ENCODE assay signal across 21 cellular contexts in the genomic region with DNA sequence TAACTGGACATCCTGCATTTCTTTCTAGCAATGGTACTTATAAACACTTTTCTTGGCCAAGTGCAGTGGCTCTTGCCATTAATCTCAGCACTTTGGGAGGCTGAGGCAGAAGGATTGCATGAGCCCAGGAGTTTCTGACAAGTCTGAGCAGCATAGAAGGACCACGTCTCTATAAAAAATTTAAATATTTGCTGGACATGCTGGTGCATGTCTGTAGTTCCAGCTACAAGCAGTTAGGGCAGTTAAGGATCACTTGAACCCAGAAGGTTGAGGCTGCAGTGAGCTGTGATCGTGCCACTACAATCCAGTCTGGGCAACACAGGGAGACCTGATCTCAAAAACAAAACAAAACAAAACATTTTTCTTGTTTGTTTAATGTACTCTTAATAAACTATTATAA.
"Had no signal": no experiment of that assay in that cellular context is flagged by ENCODE, and none has a peak within 500 bp of the region (broad histone marks: within the 10 kb centered on the region; RNA-seq: fewer than 3 reads in every experiment).

No MANE protein-coding gene starts in this region.

- H3K4me1 ChIP-seq: gastroesophageal sphincter, left ventricle myocardium inferior, lower lobe of right lung, psoas muscle, right lobe of liver, testis, tibial nerve had no signal

- DNase-seq: cortex of kidney; dorsolateral prefrontal cortex; effector CD8-positive, alpha-beta T cell; glutamatergic neuron; immature natural killer cell; left ventricle myocardium inferior; lower lobe of right lung; naive thymus-derived CD4-positive, alpha-beta T cell; psoas muscle; retina; right lobe of liver; stimulated activated CD4-positive, alpha-beta T cell treated with anti-CD3 and anti-CD28 coated beads, Interleukin-4, amount 100 ng/mL, for 1 hour; stimulated activated CD8-positive, alpha-beta memory T cell treated with anti-CD3 and anti-CD28 coated beads, Interleukin-4, amount 100 ng/mL, for 48 hours; testis had no signal

- H3K9me3 ChIP-seq: esophagus muscularis mucosa, gastroesophageal sphincter, left ventricle myocardium inferior, lower lobe of right lung, neutrophil, psoas muscle, right lobe of liver, testis, tibial nerve had no signal

- H3K36me3 Mint-ChIP-seq: immature natural killer cell; naive thymus-derived CD4-positive, alpha-beta T cell; stimulated activated memory B cell treated with anti-CD40 and anti-IgM and Interleukin-4, amounts not matched to agents 10 μg/mL and 1 μg/mL and 100 μg/mL, for 72 hours had no signal

- H3K27ac Mint-ChIP-seq: immature natural killer cell; naive thymus-derived CD4-positive, alpha-beta T cell; stimulated activated memory B cell treated with anti-CD40 and anti-IgM and Interleukin-4, amounts not matched to agents 10 μg/mL and 1 μg/mL and 100 μg/mL, for 72 hours; stimulated activated naive CD8-positive, alpha-beta T cell treated with anti-CD3 and anti-CD28 coated beads, Interleukin-15, Interleukin-2, amounts not matched to agents 100 ng/mL and 50 ng/mL, for 24 hours had no signal

- H3K4me1 Mint-ChIP-seq: immature natural killer cell; stimulated activated memory B cell treated with anti-CD40 and anti-IgM and Interleukin-4, amounts not matched to agents 10 μg/mL and 1 μg/mL and 100 μg/mL, for 72 hours had no signal

- H3K9me3 Mint-ChIP-seq: stimulated activated memory B cell treated with anti-CD40 and anti-IgM and Interleukin-4, amounts not matched to agents 10 μg/mL and 1 μg/mL and 100 μg/mL, for 72 hours; stimulated activated naive CD8-positive, alpha-beta T cell treated with anti-CD3 and anti-CD28 coated beads, Interleukin-15, Interleukin-2, amounts not matched to agents 100 ng/mL and 50 ng/mL, for 24 hours had no signal

- H3K4me3 ChIP-seq: dorsolateral prefrontal cortex, esophagus muscularis mucosa, gastroesophageal sphincter, left ventricle myocardium inferior, lower lobe of right lung, psoas muscle, right lobe of liver, testis, tibial nerve had no signal

- ATAC-seq: gastroesophageal sphincter; lower lobe of right lung; naive thymus-derived CD4-positive, alpha-beta T cell; psoas muscle; right lobe of liver; stimulated activated memory B cell treated with anti-CD40 and anti-IgM and Interleukin-4, amounts not matched to agents 10 μg/mL and 1 μg/mL and 100 μg/mL, for 72 hours had no signal

- FAIRE-seq: keratinocyte had no signal

- H3K4me3 Mint-ChIP-seq: immature natural killer cell; naive thymus-derived CD4-positive, alpha-beta T cell; stimulated activated memory B cell treated with anti-CD40 and anti-IgM and Interleukin-4, amounts not matched to agents 10 μg/mL and 1 μg/mL and 100 μg/mL, for 72 hours; stimulated activated naive CD8-positive, alpha-beta T cell treated with anti-CD3 and anti-CD28 coated beads, Interleukin-15, Interleukin-2, amounts not matched to agents 100 ng/mL and 50 ng/mL, for 24 hours had no signal

- H3K36me3 ChIP-seq: esophagus muscularis mucosa, gastroesophageal sphincter, left ventricle myocardium inferior, lower lobe of right lung, neutrophil, right lobe of liver, tibial nerve had no signal

- H3K27me3 ChIP-seq: dorsolateral prefrontal cortex, esophagus muscularis mucosa, gastroesophageal sphincter, neutrophil, right lobe of liver, testis, tibial nerve had no signal

- H3K27ac ChIP-seq: esophagus muscularis mucosa, gastroesophageal sphincter, left ventricle myocardium inferior, lower lobe of right lung, neutrophil, psoas muscle, right lobe of liver, testis, tibial nerve had no signal
